In genomic region chr7:148485618-148486017, GRCh38 we compare ENCODE assay signal across 17 cellular contexts.
A peak's percentile ranks its signal among the peaks of the same experiment; 100 is the strongest.
DNase-seq lines count a peak whose midpoint lies in the region; ATAC-seq and TF ChIP-seq lines count a peak whose summit lies in the region.
"Had no signal": no experiment of that assay in that cellular context is flagged by ENCODE, and none has a peak within 500 bp of the region (broad histone marks: within the 10 kb centered on the region; RNA-seq: fewer than 3 reads in every experiment).

No MANE protein-coding gene starts in this region.

- H3K27ac Mint-ChIP-seq in chondrocyte (ENCODE audit: unreplicated experiment), result no peak overlapping the region
- no peak overlapping the region for H3K27ac Mint-ChIP-seq in stimulated activated memory B cell treated with anti-CD40 and anti-IgM and Interleukin-4, amounts not matched to agents 10 μg/mL and 1 μg/mL and 100 μg/mL, for 72 hours
- H3K27ac Mint-ChIP-seq: activated T-helper 17 cell treated with anti-CD3 and anti-CD28 coated beads, Interleukin-2, amount 50 U/mL, for 72 hours; CD8-positive, alpha-beta memory T cell; HFFc6; natural killer cell; stimulated activated naive CD8-positive, alpha-beta T cell treated with anti-CD3 and anti-CD28 coated beads, Interleukin-15, Interleukin-2, amounts not matched to agents 100 ng/mL and 50 ng/mL, for 24 hours had no signal

- no peaks in the 10 kb centered on the region for H3K36me3 ChIP-seq in mucosa of descending colon (ENCODE audit: low read depth)
- no peaks in the 10 kb centered on the region for H3K36me3 ChIP-seq in MG63
- H3K36me3 ChIP-seq: gastroesophageal sphincter had no signal

- H3K9me3 ChIP-seq in mucosa of descending colon (no peaks in the 10 kb centered on the region), MG63 (no peaks in the 10 kb centered on the region)
- H3K9me3 ChIP-seq: gastroesophageal sphincter had no signal

- peak; percentile 46 for DNase-seq in DMS53 (lab: John Stamatoyannopoulos, UW)
- peak; percentile 27 for DNase-seq in NAMALWA (ENCODE audit: low spot score)
- no peak for DNase-seq in chondrocyte (ENCODE audit: low spot score)
- peak in 1 of 3 donors; percentile 39 for DNase-seq in mucosa of descending colon
- DNase-seq in islet precursor cell, result no peak
- no peak for DNase-seq in HUDEP-2 (lab: John Stamatoyannopoulos, UW; ENCODE audit: unreplicated experiment in 76 of 76)
- DNase-seq in MG63, result no peak
- DNase-seq: CD8-positive, alpha-beta memory T cell; HFFc6; natural killer cell; NCI-H187 treated with DMSO at 0.1 percent for 48 hours; right cardiac atrium; T-helper 1 cell had no signal

- H3K9me3 Mint-ChIP-seq in chondrocyte (ENCODE audit: low read depth), result no peaks in the 10 kb centered on the region
- H3K9me3 Mint-ChIP-seq in stimulated activated memory B cell treated with anti-CD40 and anti-IgM and Interleukin-4, amounts not matched to agents 10 μg/mL and 1 μg/mL and 100 μg/mL, for 72 hours, result no peaks in the 10 kb centered on the region
- H3K9me3 Mint-ChIP-seq: activated T-helper 17 cell treated with anti-CD3 and anti-CD28 coated beads, Interleukin-2, amount 50 U/mL, for 72 hours; CD8-positive, alpha-beta memory T cell; HFFc6; natural killer cell; stimulated activated naive CD8-positive, alpha-beta T cell treated with anti-CD3 and anti-CD28 coated beads, Interleukin-15, Interleukin-2, amounts not matched to agents 100 ng/mL and 50 ng/mL, for 24 hours had no signal

- intact Hi-C loops in mucosa of descending colon (cut with DNase I, micrococcal nuclease), result loop anchor here in 1 of 2 donors (10.0 kb wide), 1 partner anchor 221 kb away; no protein-coding TSS in a partner anchor

- no peaks in the 10 kb centered on the region for H3K27me3 ChIP-seq in MG63
- H3K27me3 ChIP-seq: gastroesophageal sphincter had no signal

- peak; percentile 93 for ATAC-seq in mucosa of descending colon
- ATAC-seq in stimulated activated memory B cell treated with anti-CD40 and anti-IgM and Interleukin-4, amounts not matched to agents 10 μg/mL and 1 μg/mL and 100 μg/mL, for 72 hours, result no peak
- ATAC-seq: activated T-helper 17 cell treated with anti-CD3 and anti-CD28 coated beads, Interleukin-2, amount 50 U/mL, for 72 hours; gastroesophageal sphincter; natural killer cell; right cardiac atrium had no signal

- H3K4me1 ChIP-seq in mucosa of descending colon (ENCODE audit: low read depth), result peaks cover 19% of the 10 kb centered on the region
- H3K4me1 ChIP-seq: gastroesophageal sphincter had no signal

- no peak overlapping the region for H3K4me3 Mint-ChIP-seq in chondrocyte (ENCODE audit: unreplicated experiment)
- no peak overlapping the region for H3K4me3 Mint-ChIP-seq in stimulated activated memory B cell treated with anti-CD40 and anti-IgM and Interleukin-4, amounts not matched to agents 10 μg/mL and 1 μg/mL and 100 μg/mL, for 72 hours
- H3K4me3 Mint-ChIP-seq: activated T-helper 17 cell treated with anti-CD3 and anti-CD28 coated beads, Interleukin-2, amount 50 U/mL, for 72 hours; CD8-positive, alpha-beta memory T cell; HFFc6; natural killer cell; stimulated activated naive CD8-positive, alpha-beta T cell treated with anti-CD3 and anti-CD28 coated beads, Interleukin-15, Interleukin-2, amounts not matched to agents 100 ng/mL and 50 ng/mL, for 24 hours had no signal

- H3K27me3 Mint-ChIP-seq in chondrocyte (ENCODE audit: low read depth), result peaks cover 15% of the 10 kb centered on the region
- H3K27me3 Mint-ChIP-seq in stimulated activated memory B cell treated with anti-CD40 and anti-IgM and Interleukin-4, amounts not matched to agents 10 μg/mL and 1 μg/mL and 100 μg/mL, for 72 hours, result no peaks in the 10 kb centered on the region

- TF ChIP-seq CTCF in chondrocyte (IDR thresholded peaks at IDR 0.05) (peak; percentile 71), mucosa of descending colon (IDR thresholded peaks at IDR 0.05) (no peak)

- no peaks in the 10 kb centered on the region for H3K36me3 Mint-ChIP-seq in chondrocyte (ENCODE audit: low read depth)
- H3K36me3 Mint-ChIP-seq in stimulated activated memory B cell treated with anti-CD40 and anti-IgM and Interleukin-4, amounts not matched to agents 10 μg/mL and 1 μg/mL and 100 μg/mL, for 72 hours, result no peaks in the 10 kb centered on the region
- H3K36me3 Mint-ChIP-seq: CD8-positive, alpha-beta memory T cell; natural killer cell had no signal

- peaks cover 2% of the 10 kb centered on the region for H3K4me1 Mint-ChIP-seq in chondrocyte (ENCODE audit: low read depth)
- peaks cover 15% of the 10 kb centered on the region for H3K4me1 Mint-ChIP-seq in stimulated activated memory B cell treated with anti-CD40 and anti-IgM and Interleukin-4, amounts not matched to agents 10 μg/mL and 1 μg/mL and 100 μg/mL, for 72 hours

- H3K4me3 ChIP-seq in mucosa of descending colon (no peak overlapping the region), MG63 (no peak overlapping the region)
- H3K4me3 ChIP-seq: gastroesophageal sphincter had no signal

Comparison
In these comparisons a context has a peak if more than half of its experiments do, and no peak if none do; other contexts are left out.
1. DNase-seq: peak in DMS53 (single experiment) and NAMALWA (single experiment); none in chondrocyte (single experiment), islet precursor cell (single experiment), HUDEP-2 (0 of 76) and MG63 (single experiment).